ENCODE assay signal across 25 cellular contexts in the genomic region with DNA sequence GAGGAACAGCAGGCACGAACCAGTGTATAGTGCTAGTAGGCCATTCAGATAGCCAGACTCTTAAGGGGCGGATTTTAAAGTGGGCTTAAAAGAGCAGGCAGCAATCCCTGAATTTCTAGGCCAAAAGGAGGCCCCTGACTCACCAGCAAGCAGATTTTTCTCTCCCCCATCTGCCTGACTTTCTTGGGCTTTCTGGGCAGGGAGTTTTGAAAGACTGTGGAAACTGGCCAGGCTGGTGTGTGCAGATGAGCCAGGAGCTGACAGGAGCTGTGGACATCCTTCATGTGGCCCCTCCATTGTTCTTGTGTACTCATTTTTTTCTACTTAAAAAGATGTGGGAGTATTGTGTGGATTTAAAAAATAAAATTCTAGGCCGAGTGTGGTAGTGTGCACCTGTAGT. TPM values are rescaled to one million over a fixed set of nuclear protein-coding genes. Genes with fewer than 3 reads are reported as not detected.
DNase-seq lines count a peak whose midpoint lies in the region; ATAC-seq, FAIRE-seq and TF ChIP-seq lines count a peak whose summit lies in the region.
"Had no signal": no experiment of that assay in that cellular context is flagged by ENCODE, and none has a peak within 500 bp of the region (broad histone marks: within the 10 kb centered on the region; RNA-seq: fewer than 3 reads in every experiment).

No MANE protein-coding gene starts in this region.

- H4K91ac ChIP-seq in H1 (replicated peaks; ENCODE audit: insufficient read length, low read length): no peak overlapping the region

- no peaks in the 10 kb centered on the region for H3K23me2 ChIP-seq in H1 (ENCODE audit: low read depth, low read length)

- H3K79me2 ChIP-seq in H1 (ENCODE audit: control insufficient read depth in 1 of 2, insufficient read depth in 2 of 2, low read length in 2 of 2): peaks cover 0 to 63% of the 10 kb centered on the region in 2 experiments; a peak in 2 of 4 replicates
- H3K79me2 ChIP-seq: parathyroid adenoma had no signal

- no peak overlapping the region for H3K18ac ChIP-seq in H1 (ENCODE audit: extremely low read depth, low read length)

- H3K4me1 ChIP-seq in H1 (replicated peaks in 1 of 4; ENCODE audit: control insufficient read depth in 3 of 4, insufficient read depth in 4 of 4, low read length in 3 of 4) (peaks cover 12 to 63% (median 35%) of the 10 kb centered on the region in 4 experiments), uterus (no peaks in the 10 kb centered on the region)
- H3K4me1 ChIP-seq: parathyroid adenoma had no signal

- H3K9me3 ChIP-seq in H1 (ENCODE audit: insufficient read depth in 2 of 2, low read depth in 1 of 2, low read length in 1 of 2) (no peaks in the 10 kb centered on the region), uterus (no peaks in the 10 kb centered on the region)
- H3K9me3 ChIP-seq: BLaER1, sigmoid colon, tibial nerve had no signal

- peak overlapping the region; percentile 88 for H2AK5ac ChIP-seq in H1 (ENCODE audit: low read depth, low read length)

- WGBS in H1 (ENCODE audit: extremely low coverage in 1 of 2, insufficient coverage in 1 of 2, insufficient read length in 1 of 2, insufficient replicate concordance in 2 of 2, low coverage in 1 of 2, low lambda C conversion rate in 2 of 2, missing lambda C conversion rate in 1 of 2), 2 experiments: 79% methylated on average over 3 of the region's 3 CpGs; no CpG with 5 or more reads in 1 of the 2 experiments

- H3K4ac ChIP-seq in H1 (replicated peaks; ENCODE audit: insufficient read length, low read depth, low read length): no peak overlapping the region

- H3K4me2 ChIP-seq in H1 (ENCODE audit: insufficient read depth in 1 of 2, low read depth in 2 of 2, low read length in 2 of 2): no peak overlapping the region

- no peak overlapping the region for H2BK5ac ChIP-seq in H1 (ENCODE audit: low read depth, low read length)

- H4K8ac ChIP-seq in H1 (ENCODE audit: extremely low read depth, insufficient read depth, low read length): no peak overlapping the region

- H3K9ac ChIP-seq in H1 (replicated peaks in 1 of 4; ENCODE audit: extremely low read depth in 1 of 4, low read depth in 3 of 4, low read length in 3 of 4): no peak overlapping the region
- H3K9ac ChIP-seq: BLaER1, parathyroid adenoma had no signal

- no peak for TF ChIP-seq POLR2A in H1 (IDR thresholded peaks at IDR 0.05; ENCODE audit: control extremely low read depth in 1 of 2, low read depth in 2 of 2, low read length in 2 of 2)
- TF ChIP-seq POLR2A in uterus (IDR thresholded peaks at IDR 0.05): no peak

- DNase-seq in DMS 273 (lab: John Stamatoyannopoulos, UW; ENCODE audit: unreplicated experiment): peak; percentile 36
- no peak for DNase-seq in DMS 273 treated with DMSO at 0.1 percent for 48 hours (lab: John Stamatoyannopoulos, UW)
- DNase-seq in H1 (ENCODE audit: low read depth in 1 of 2, low spot score in 2 of 2): no peak
- peak; percentile 64 for DNase-seq in iris pigment epithelial cell (ENCODE audit: low read depth)
- peak; percentile 32 to 59 for DNase-seq in uterus
- DNase-seq in dedifferentiated amniotic fluid mesenchymal stem cell (ENCODE audit: extremely low spot score): no peak
- DNase-seq in HuH-7 (ENCODE audit: low spot score): no peak
- DNase-seq: activated naive CD8-positive, alpha-beta T cell treated with anti-CD3 and anti-CD28 coated beads for 36 hours; erythroblast; GDM1; H7; Kasumi-1; sigmoid colon; stimulated activated CD4-positive, alpha-beta T cell treated with anti-CD3 and anti-CD28 coated beads, Interleukin-1b, Interleukin-23, amount 100 ng/mL, for 48 hours; stimulated activated naive CD4-positive, alpha-beta T cell treated with Interleukin-2 at 50 U/mL for 16 hours; T1000 had no signal

- POLR2A ChIA-PET in H1 (lab: Charles Lee; ENCODE audit: partially characterized antibody): interaction anchor here (1.5 to 3.7 kb wide), 2 partner anchors 10 to 280 kb away, joined by 3 to 11 read pairs; no protein-coding TSS in a partner anchor

- H2BK20ac ChIP-seq in H1 (ENCODE audit: low read length): no peak overlapping the region

- H2BK120ac ChIP-seq in H1 (replicated peaks; ENCODE audit: low read depth, low read length): no peak overlapping the region

- H3K79me1 ChIP-seq in H1 (ENCODE audit: low read depth, low read length): peaks cover 23% of the 10 kb centered on the region

- no peaks in the 10 kb centered on the region for H3K36me3 ChIP-seq in H1 (ENCODE audit: control insufficient read depth in 2 of 4, insufficient read depth in 4 of 4, low read length in 3 of 4)
- no peaks in the 10 kb centered on the region for H3K36me3 ChIP-seq in uterus
- H3K36me3 ChIP-seq: BLaER1, sigmoid colon, tibial nerve had no signal

- TF ChIP-seq EP300 in H1 (IDR thresholded peaks at IDR 0.05; ENCODE audit: borderline replicate concordance in 1 of 2, low read depth in 2 of 2, low read length in 2 of 2): no peak

- no peak for ATAC-seq in GM21528 (IDR thresholded peaks at IDR 0.05; ENCODE audit: low FRiP score, unreplicated experiment)
- ATAC-seq: activated CD4-positive, CD25-positive, alpha-beta regulatory T cell treated with anti-CD3 and anti-CD28 coated beads, Interleukin-2, amount 50 U/mL, for 24 hours; Panc1 had no signal

- H3K23ac ChIP-seq in H1 (ENCODE audit: insufficient read length): no peak overlapping the region

- CTCF ChIA-PET in H1 (lab: Charles Lee; ENCODE audit: partially characterized antibody): interaction anchor here (0.7 to 3.4 kb wide), 12 partner anchors 10 to 108 kb away, joined by 3 to 11 read pairs (median 3); no protein-coding TSS in a partner anchor

- no peak overlapping the region for H2AFZ ChIP-seq in H1 (ENCODE audit: low read length)
- H2AFZ ChIP-seq: parathyroid adenoma had no signal

- H3K4me3 ChIP-seq in H1 (ENCODE audit: extremely low read depth in 1 of 4, insufficient read depth in 2 of 4, low read depth in 3 of 4, low read length in 4 of 4): no peak overlapping the region
- H3K4me3 ChIP-seq in uterus: no peak overlapping the region
- H3K4me3 ChIP-seq: BLaER1, lung, sigmoid colon, tibial nerve had no signal

- peaks cover 18 to 20% of the 10 kb centered on the region in 2 experiments for H4K20me1 ChIP-seq in H1 (replicated peaks in 1 of 2; ENCODE audit: control insufficient read depth in 1 of 2, insufficient read depth in 2 of 2, low read length in 2 of 2)
- H4K20me1 ChIP-seq: BLaER1 had no signal

- H3K14ac ChIP-seq in H1 (ENCODE audit: insufficient read length): no peak overlapping the region

- FAIRE-seq in H1 (lab: Jason Lieb, UNC): no peak
- FAIRE-seq: islet of Langerhans had no signal

- H3K56ac ChIP-seq in H1 (replicated peaks; ENCODE audit: insufficient read length, low read depth, low read length): no peak overlapping the region

- H2BK15ac ChIP-seq in H1 (ENCODE audit: low read length): no peak overlapping the region

- intact Hi-C loops in uterus (cut with DNase I; ENCODE audit: low total_unique reads): no loop called here

- H3K27me3 ChIP-seq in H1 (replicated peaks in 1 of 4; ENCODE audit: control insufficient read depth in 3 of 4, extremely low read depth in 1 of 4, insufficient read depth in 3 of 4, low read length in 3 of 4) (no peaks in the 10 kb centered on the region), uterus (no peaks in the 10 kb centered on the region)
- H3K27me3 ChIP-seq: BLaER1, sigmoid colon, tibial nerve had no signal

- H3K27ac ChIP-seq in H1 (ENCODE audit: low read depth, low read length): no peak overlapping the region
- peak overlapping the region in 1 of 2 donors; percentile 30 for H3K27ac ChIP-seq in uterus
- H3K27ac ChIP-seq: 22Rv1, BLaER1, parathyroid adenoma, sigmoid colon had no signal

- no peak overlapping the region for H4K5ac ChIP-seq in H1 (ENCODE audit: insufficient read length, low read depth, low read length)

- TF ChIP-seq CTCF in H1 (IDR thresholded peaks at IDR 0.05; ENCODE audit: control extremely low read depth in 1 of 3, insufficient read depth in 1 of 3, low read depth in 1 of 3, low read length in 3 of 3) (no peak), uterus (IDR thresholded peaks at IDR 0.05) (no peak)

- H2BK12ac ChIP-seq in H1 (ENCODE audit: low read depth, low read length): no peak overlapping the region; the same call in 1 of the 2 replicates

- no peak for TF ChIP-seq RAD21 in H1 (IDR thresholded peaks at IDR 0.05 in 1 of 2, conservative IDR thresholded peaks at IDR 0.05 in 1 of 2; ENCODE audit: low read depth in 2 of 2, low read length in 2 of 2)

TF ChIP-seq in H1, 55 proteins besides CTCF, POLR2A, EP300 and RAD21 (continues in another document):
- TF ChIP-seq, protein P1, sequence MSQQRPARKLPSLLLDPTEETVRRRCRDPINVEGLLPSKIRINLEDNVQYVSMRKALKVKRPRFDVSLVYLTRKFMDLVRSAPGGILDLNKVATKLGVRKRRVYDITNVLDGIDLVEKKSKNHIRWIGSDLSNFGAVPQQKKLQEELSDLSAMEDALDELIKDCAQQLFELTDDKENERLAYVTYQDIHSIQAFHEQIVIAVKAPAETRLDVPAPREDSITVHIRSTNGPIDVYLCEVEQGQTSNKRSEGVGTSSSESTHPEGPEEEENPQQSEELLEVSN (IDR thresholded peaks at IDR 0.05): no peak
- TF ChIP-seq SIRT6 (IDR thresholded peaks at IDR 0.05; ENCODE audit: low read length) (no peak), CHD1 (IDR thresholded peaks at IDR 0.05; ENCODE audit: low read depth, low read length) (no peak), HDAC6 (IDR thresholded peaks at IDR 0.05; ENCODE audit: low read depth, low read length) (no peak), BCL11A (IDR thresholded peaks at IDR 0.05; ENCODE audit: low read depth in 2 of 2, low read length in 2 of 2) (no peak), TBP (IDR thresholded peaks at IDR 0.05; ENCODE audit: low read depth, low read length) (no peak), ASH2L (IDR thresholded peaks at IDR 0.05; ENCODE audit: low read length) (no peak), POU5F1 (IDR thresholded peaks at IDR 0.05; ENCODE audit: low read depth, low read length) (no peak), TAF1 (IDR thresholded peaks at IDR 0.05; ENCODE audit: low read depth, low read length) (no peak), PHF8 (conservative IDR thresholded peaks at IDR 0.05; ENCODE audit: low read depth, low read length) (no peak)
- TF ChIP-seq, protein P2, sequence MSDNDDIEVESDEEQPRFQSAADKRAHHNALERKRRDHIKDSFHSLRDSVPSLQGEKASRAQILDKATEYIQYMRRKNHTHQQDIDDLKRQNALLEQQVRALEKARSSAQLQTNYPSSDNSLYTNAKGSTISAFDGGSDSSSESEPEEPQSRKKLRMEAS (IDR thresholded peaks at IDR 0.05): no peak

RNA-seq across cellular contexts. Expression of a gene that starts 59.0 kb away (rescaled TPM):
- 46.9 and 49.8 TPM in 2 replicates for total RNA-seq in H1 (2021; fragmentation: NEBNext Ultra II Directional; extraction: Animal tissue kit (Norgen Biotek cat#: 25700))
- 18.4 and 28.8 TPM in 2 replicates for polyA plus RNA-seq in H1 (2011; rRNA removed)
- polyA plus RNA-seq in H1 (2011; cell fraction: cytosol; rRNA removed): 12.7 TPM
- 59.5 TPM for polyA plus RNA-seq in H1 (2011; cell fraction: nucleus; rRNA removed)
- polyA plus RNA-seq in H1 (2012, experiment 1 of 2): 17.6 to 27.8 TPM (median 24.7 TPM) in 4 replicates
- polyA plus RNA-seq in H1 (2012, experiment 2 of 2): 9.7 TPM
- 17.1 TPM for polyA plus RNA-seq in H1 (2013, experiment 1 of 2)
- 16.9 TPM for polyA plus RNA-seq in H1 (2013, experiment 2 of 2)
- 17.2 and 19.9 TPM in 2 replicates for polyA minus RNA-seq in H1 (2011; rRNA and poly(A)+ RNA removed)
- 23.0 TPM for polyA minus RNA-seq in H1 (2011; cell fraction: cytosol; rRNA and poly(A)+ RNA removed)
- 42.4 TPM for polyA minus RNA-seq in H1 (2011; cell fraction: nucleus; rRNA and poly(A)+ RNA removed)
- 10 to 100 TPM in 2 of 4 donors, 1 to 10 TPM in 2; 2.9 to 23.6 (median 12.9) TPM for total RNA-seq in uterus
- total RNA-seq: activated naive CD8-positive, alpha-beta T cell treated with anti-CD3 and anti-CD28 coated beads for 36 hours had no signal

Comparison
In these comparisons a context has a peak if more than half of its experiments do, and no peak if none do; other contexts are left out.
1. DNase-seq: peak in DMS 273 (single experiment), iris pigment epithelial cell (single experiment) and uterus (2 of 2); none in DMS 273 treated with DMSO at 0.1 percent for 48 hours (single experiment), H1 (0 of 2), dedifferentiated amniotic fluid mesenchymal stem cell (single experiment) and HuH-7 (single experiment).